ENCODE assay signal across 8 cellular contexts in genomic region chr2:240997856-240998705, GRCh38. TPM values are rescaled to one million over a fixed set of nuclear protein-coding genes. Genes with fewer than 3 reads are reported as not detected.
DNase-seq lines count a peak whose midpoint lies in the region; TF ChIP-seq lines count a peak whose summit lies in the region.

Gene SNED1 (plus strand): TSS chr2:240998618. CDS start chr2:240998838, 220 bp downstream.

- peak within 1 kb of the TSS; percentile 56 for H3K27ac ChIP-seq in colonic mucosa
- H3K27ac ChIP-seq in layer of hippocampus (ENCODE audit: low read depth, low read length): peak within 1 kb of the TSS; percentile 48

- H3K36me3 ChIP-seq in colonic mucosa: no peaks in the 10 kb centered on the region

- peak; percentile 79 for DNase-seq in ELR (ENCODE audit: low read depth)
- peak; percentile 38 for DNase-seq in NCI-H1048 (lab: John Stamatoyannopoulos, UW)
- peak; percentile 15 for DNase-seq in activated CD4-positive, alpha-beta T cell treated with anti-CD3 and anti-CD28 coated beads for 1 hour
- peak; percentile 92 for DNase-seq in colonic mucosa
- peak; percentile 46 to 70 for DNase-seq in stimulated activated CD4-positive, alpha-beta T cell treated with anti-CD3 and anti-CD28 coated beads, Interleukin-2, amount 100 ng/mL, for 24 hours
- no peak for DNase-seq in AML-193 (lab: John Stamatoyannopoulos, UW)
- DNase-seq in OCI-M1 (lab: John Stamatoyannopoulos, UW): no peak

- H3K27me3 ChIP-seq in colonic mucosa (no peaks in the 10 kb centered on the region), layer of hippocampus (ENCODE audit: control insufficient read depth, insufficient read depth, low read length) (peaks cover 3% of the 10 kb centered on the region)

- no peak for TF ChIP-seq CTCF in colonic mucosa (IDR thresholded peaks at IDR 0.05)

- intact Hi-C loops in colonic mucosa (cut with DNase I): no loop called here

- no peaks in the 10 kb centered on the region for H3K9me3 ChIP-seq in colonic mucosa

- no peaks in the 10 kb centered on the region for H3K4me1 ChIP-seq in colonic mucosa

- peak within 1 kb of the TSS; percentile 51 for H3K4me3 ChIP-seq in colonic mucosa

- peak within 1 kb of the TSS; percentile 46 to 54 for H3K9ac ChIP-seq in colonic mucosa (ENCODE audit: low read depth in 2 of 2, low read length in 2 of 2)

RNA-seq across cellular contexts. Expression of gene SNED1, which starts in this region (rescaled TPM):
- 1 to 10 TPM; 4.6 TPM for total RNA-seq in colonic mucosa

Comparison
In these comparisons a context has a peak if more than half of its experiments do, and no peak if none do; other contexts are left out.
1. DNase-seq: peak in ELR (single experiment), NCI-H1048 (single experiment), activated CD4-positive, alpha-beta T cell treated with anti-CD3 and anti-CD28 coated beads for 1 hour (single experiment), colonic mucosa (single experiment) and stimulated activated CD4-positive, alpha-beta T cell treated with anti-CD3 and anti-CD28 coated beads, Interleukin-2, amount 100 ng/mL, for 24 hours (2 of 2); none in AML-193 (0 of 2) and OCI-M1 (single experiment).